Comparison of ENCODE assay signal across 16 cellular contexts in the genomic region with DNA sequence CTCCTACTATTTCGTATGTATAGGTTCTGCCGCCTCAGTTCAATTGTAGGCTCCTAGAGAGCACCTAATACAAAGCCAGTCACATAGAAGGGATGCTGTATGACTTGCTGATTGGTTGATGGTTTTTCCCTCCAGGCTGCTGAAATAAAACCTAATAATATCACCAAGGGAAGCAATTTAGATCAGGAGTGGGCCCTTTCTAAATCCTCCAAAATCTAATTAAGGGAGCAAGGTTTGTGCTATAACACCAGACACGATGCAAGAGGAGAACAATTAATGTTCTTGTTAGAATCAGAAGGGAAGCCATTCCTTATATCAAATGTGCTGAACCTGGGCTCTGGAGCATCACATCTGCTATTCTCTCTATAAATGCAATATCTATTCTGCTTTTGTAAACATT. TPM values are rescaled to one million over a fixed set of nuclear protein-coding genes. Genes with fewer than 3 reads are reported as not detected.
DNase-seq lines count a peak whose midpoint lies in the region; ATAC-seq and TF ChIP-seq lines count a peak whose summit lies in the region.
"Had no signal": no experiment of that assay in that cellular context is flagged by ENCODE, and none has a peak within 500 bp of the region (broad histone marks: within the 10 kb centered on the region; RNA-seq: fewer than 3 reads in every experiment).

No MANE protein-coding gene starts in this region.

- DNase-seq in NCI-H524 (lab: John Stamatoyannopoulos, UW), result peak; percentile 6 to 50
- no peak for DNase-seq in NCI-H524 treated with DMSO at 0.1 percent for 48 hours (lab: John Stamatoyannopoulos, UW)
- peak; percentile 84 for DNase-seq in NCI-H748 (lab: John Stamatoyannopoulos, UW; ENCODE audit: unreplicated experiment)
- DNase-seq in PC-3, result no peak
- no peak for DNase-seq in SKM-1 (lab: John Stamatoyannopoulos, UW; ENCODE audit: unreplicated experiment)
- no peak for DNase-seq in NCI-H187 treated with DMSO at 0.1 percent for 48 hours (lab: John Stamatoyannopoulos, UW)
- no peak for DNase-seq in activated CD4-positive, alpha-beta T cell treated with anti-CD3 and anti-CD28 coated beads, Interleukin-2, amount 10 ng/mL, durations not matched to agents 7 days and 5 days
- DNase-seq: Caco-2, H7, T-cell, T-helper 9 cell had no signal

- CTCF ChIA-PET in PC-3 (lab: Charles Lee), result no interaction called here
- CTCF ChIA-PET in activated CD4-positive, alpha-beta T cell treated with anti-CD3 and anti-CD28 coated beads, Interleukin-2, amount 10 ng/mL, durations not matched to agents 7 days and 5 days (lab: Charles Lee), result no interaction called here

- H3K27ac ChIP-seq in PC-3 (ENCODE audit: low read length), result no peak overlapping the region

- H3K9me3 ChIP-seq in PC-3 (ENCODE audit: low read length), result no peaks in the 10 kb centered on the region
- H3K9me3 ChIP-seq: Caco-2, SJSA1 had no signal

- intact Hi-C loops in PC-3 (cut with micrococcal nuclease), result no loop called here

- no peaks in the 10 kb centered on the region for H4K20me1 ChIP-seq in PC-3 (ENCODE audit: low read length)

- H3K27me3 ChIP-seq in PC-3 (ENCODE audit: low read length), result no peaks in the 10 kb centered on the region
- H3K27me3 ChIP-seq: SJSA1 had no signal

- H3K9ac ChIP-seq in PC-3 (ENCODE audit: low read length), result no peak overlapping the region

- no peak overlapping the region for H3K27ac Mint-ChIP-seq in stimulated activated memory B cell treated with anti-CD40 and anti-IgM and Interleukin-4, amounts not matched to agents 10 μg/mL and 1 μg/mL and 100 μg/mL, for 72 hours
- H3K27ac Mint-ChIP-seq in activated CD4-positive, alpha-beta T cell treated with anti-CD3 and anti-CD28 coated beads, Interleukin-2, amount 10 ng/mL, durations not matched to agents 7 days and 5 days, result no peak overlapping the region
- H3K27ac Mint-ChIP-seq: T-cell had no signal

- peaks cover 10% of the 10 kb centered on the region; the same call in 1 of the 2 replicates for H3K4me1 ChIP-seq in PC-3 (ENCODE audit: insufficient read depth, low read length)
- H3K4me1 ChIP-seq: Caco-2 had no signal

- TF ChIP-seq CTCF in PC-3 (conservative IDR thresholded peaks at IDR 0.05; ENCODE audit: low read depth, low read length), result no peak

- BruUV-seq in PC-3 (replicated peaks; lab: Mats Ljungman, UMichigan), result no TSS peak

- no peaks in the 10 kb centered on the region for H3K9me3 Mint-ChIP-seq in stimulated activated memory B cell treated with anti-CD40 and anti-IgM and Interleukin-4, amounts not matched to agents 10 μg/mL and 1 μg/mL and 100 μg/mL, for 72 hours
- H3K9me3 Mint-ChIP-seq in activated CD4-positive, alpha-beta T cell treated with anti-CD3 and anti-CD28 coated beads, Interleukin-2, amount 10 ng/mL, durations not matched to agents 7 days and 5 days, result no peaks in the 10 kb centered on the region

- H3K4me2 ChIP-seq in PC-3 (ENCODE audit: low read length), result no peak overlapping the region

- H2AFZ ChIP-seq in PC-3 (ENCODE audit: low read length), result peak overlapping the region; percentile 58; the same call in 1 of the 2 replicates

- H3K36me3 ChIP-seq in PC-3 (ENCODE audit: low read depth, low read length), result no peaks in the 10 kb centered on the region

- no peaks in the 10 kb centered on the region for H3F3A ChIP-seq in PC-3 (ENCODE audit: low read length, unreplicated experiment)

- no peak overlapping the region for H3K4me3 ChIP-seq in PC-3 (ENCODE audit: low read length)
- H3K4me3 ChIP-seq: SJSA1 had no signal

- H3K36me3 Mint-ChIP-seq in stimulated activated memory B cell treated with anti-CD40 and anti-IgM and Interleukin-4, amounts not matched to agents 10 μg/mL and 1 μg/mL and 100 μg/mL, for 72 hours, result no peaks in the 10 kb centered on the region
- no peaks in the 10 kb centered on the region for H3K36me3 Mint-ChIP-seq in activated CD4-positive, alpha-beta T cell treated with anti-CD3 and anti-CD28 coated beads, Interleukin-2, amount 10 ng/mL, durations not matched to agents 7 days and 5 days (ENCODE audit: low read depth)
- H3K36me3 Mint-ChIP-seq: T-cell had no signal

- POLR2A ChIA-PET in PC-3 (lab: Charles Lee; ENCODE audit: unreplicated experiment), result no interaction called here
- POLR2A ChIA-PET in activated CD4-positive, alpha-beta T cell treated with anti-CD3 and anti-CD28 coated beads, Interleukin-2, amount 10 ng/mL, durations not matched to agents 7 days and 5 days (lab: Charles Lee), result no interaction called here

- no peak for ATAC-seq in PC-3
- no peak for ATAC-seq in stimulated activated memory B cell treated with anti-CD40 and anti-IgM and Interleukin-4, amounts not matched to agents 10 μg/mL and 1 μg/mL and 100 μg/mL, for 72 hours
- ATAC-seq: T-cell had no signal

- H3K4me1 Mint-ChIP-seq in stimulated activated memory B cell treated with anti-CD40 and anti-IgM and Interleukin-4, amounts not matched to agents 10 μg/mL and 1 μg/mL and 100 μg/mL, for 72 hours, result no peaks in the 10 kb centered on the region
- H3K4me1 Mint-ChIP-seq in activated CD4-positive, alpha-beta T cell treated with anti-CD3 and anti-CD28 coated beads, Interleukin-2, amount 10 ng/mL, durations not matched to agents 7 days and 5 days, result no peaks in the 10 kb centered on the region
- H3K4me1 Mint-ChIP-seq: T-cell had no signal

- H3K4me3 Mint-ChIP-seq in stimulated activated memory B cell treated with anti-CD40 and anti-IgM and Interleukin-4, amounts not matched to agents 10 μg/mL and 1 μg/mL and 100 μg/mL, for 72 hours, result no peak overlapping the region
- no peak overlapping the region for H3K4me3 Mint-ChIP-seq in activated CD4-positive, alpha-beta T cell treated with anti-CD3 and anti-CD28 coated beads, Interleukin-2, amount 10 ng/mL, durations not matched to agents 7 days and 5 days
- H3K4me3 Mint-ChIP-seq: T-cell had no signal

- no peaks in the 10 kb centered on the region for H3K9me2 ChIP-seq in PC-3 (replicated peaks; ENCODE audit: low read length)

- no peaks in the 10 kb centered on the region for H3K27me3 Mint-ChIP-seq in stimulated activated memory B cell treated with anti-CD40 and anti-IgM and Interleukin-4, amounts not matched to agents 10 μg/mL and 1 μg/mL and 100 μg/mL, for 72 hours
- no peaks in the 10 kb centered on the region for H3K27me3 Mint-ChIP-seq in activated CD4-positive, alpha-beta T cell treated with anti-CD3 and anti-CD28 coated beads, Interleukin-2, amount 10 ng/mL, durations not matched to agents 7 days and 5 days
- H3K27me3 Mint-ChIP-seq: T-cell had no signal

- no peaks in the 10 kb centered on the region for H3K79me2 ChIP-seq in PC-3 (ENCODE audit: low read length)

RNA-seq across cellular contexts. Expression of a gene that starts 42.0 kb away (rescaled TPM):
- total RNA-seq in PC-3 (2014; rRNA removed), result not detected in 2 replicates
- not detected for total RNA-seq in activated CD4-positive, alpha-beta T cell treated with anti-CD3 and anti-CD28 coated beads, Interleukin-2, amount 10 ng/mL, durations not matched to agents 7 days and 5 days
- total RNA-seq: A673, Caco-2, H7, HT-29, MCF 10A, T-cell had no signal

Comparison
In these comparisons a context has a peak if more than half of its experiments do, and no peak if none do; other contexts are left out.
1. DNase-seq: peak in NCI-H524 (2 of 2) and NCI-H748 (single experiment); none in NCI-H524 treated with DMSO at 0.1 percent for 48 hours (single experiment), PC-3 (single experiment), SKM-1 (single experiment), NCI-H187 treated with DMSO at 0.1 percent for 48 hours (single experiment) and activated CD4-positive, alpha-beta T cell treated with anti-CD3 and anti-CD28 coated beads, Interleukin-2, amount 10 ng/mL, durations not matched to agents 7 days and 5 days (single experiment).